ENCODE assay signal across 1 cellular context in the genomic region with DNA sequence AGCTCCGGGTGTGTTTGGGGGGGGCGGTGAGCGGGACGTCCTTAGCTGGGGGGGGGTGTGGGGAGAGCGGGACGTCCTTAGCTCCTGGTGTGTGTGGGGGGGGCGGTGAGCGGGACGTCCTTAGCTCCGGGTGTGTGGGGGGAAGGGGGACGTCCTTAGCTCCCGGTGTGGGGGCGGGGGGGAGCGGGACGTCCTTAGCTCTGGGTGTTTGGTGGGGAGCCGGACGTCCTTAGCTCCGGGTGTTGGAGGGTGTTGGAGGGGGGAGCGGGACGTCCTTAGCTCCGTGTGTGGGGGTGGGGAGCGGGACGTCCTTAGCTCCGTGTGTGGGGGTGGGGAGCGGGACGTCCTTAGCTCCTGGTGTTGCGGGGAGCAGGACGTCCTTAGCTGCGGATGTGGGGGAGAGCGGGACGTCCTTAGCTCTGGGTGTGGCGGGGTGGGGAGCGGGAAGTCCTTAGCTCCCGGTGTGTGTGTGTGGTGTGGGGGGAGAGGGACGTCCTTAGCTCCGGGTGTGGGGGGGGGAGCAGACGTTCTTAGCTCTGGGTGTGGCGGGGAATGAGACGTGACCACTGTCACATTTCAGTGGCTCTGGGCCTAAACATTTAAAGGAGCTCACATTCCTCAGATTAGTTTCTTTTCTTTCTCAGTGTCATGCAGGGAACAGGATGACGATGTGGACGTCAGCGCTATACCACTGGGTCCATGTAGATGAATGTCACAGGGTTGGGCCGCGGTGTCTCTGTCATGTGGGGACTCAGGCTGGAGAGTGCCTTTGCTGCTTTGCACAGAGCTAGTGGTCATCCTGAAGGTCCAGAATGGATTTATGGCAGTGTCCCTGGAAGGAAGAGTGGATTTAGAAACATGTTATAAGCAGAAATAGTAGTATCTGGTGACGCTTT.
TF ChIP-seq lines count a peak whose summit lies in the region.

No MANE protein-coding gene starts in this region.

TF ChIP-seq in K562, 482 proteins besides CTCF, POLR2A, EP300 and RAD21 (continued from another document and continues in another):
- TF ChIP-seq JUND (IDR thresholded peaks at IDR 0.05; ENCODE audit: borderline replicate concordance, low read depth, low read length), result no peak; the same call in 1 of the 2 replicates
- peak; percentile 52; the same call in 2 of the 3 replicates for TF ChIP-seq JUND (tag; IDR thresholded peaks at IDR 0.05; ENCODE audit: borderline replicate concordance, low read depth, low read length)
- peak; percentile 83 for TF ChIP-seq DPF2 (IDR thresholded peaks at IDR 0.05)
- peak; percentile 86 for TF ChIP-seq ZBTB2 (IDR thresholded peaks at IDR 0.05)
- peak; percentile 54 for TF ChIP-seq NFIC (IDR thresholded peaks at IDR 0.05)
- TF ChIP-seq PHB (CRISPR knock-in tag; IDR thresholded peaks at IDR 0.05), result peak; percentile 69; the same call in 1 of the 2 replicates
- peak; percentile 52; the same call in 1 of the 2 replicates for TF ChIP-seq FOXJ2 (tag; IDR thresholded peaks at IDR 0.05)
- TF ChIP-seq HDAC2 (IDR thresholded peaks at IDR 0.05), result peak; percentile 48
- TF ChIP-seq HNRNPUL1 (IDR thresholded peaks at IDR 0.05; ENCODE audit: low read length), result no peak
- TF ChIP-seq CEBPZ (IDR thresholded peaks at IDR 0.05; ENCODE audit: borderline replicate concordance, low read depth, low read length), result no peak
- TF ChIP-seq GTF2F1 (IDR thresholded peaks at IDR 0.05; ENCODE audit: low read depth, low read length), result no peak
- peak; percentile 58; the same call in 1 of the 2 replicates for TF ChIP-seq ZKSCAN8 (CRISPR knock-in tag; IDR thresholded peaks at IDR 0.05)
- TF ChIP-seq BACH1 (tag; IDR thresholded peaks at IDR 0.05), result peak; percentile 51
- TF ChIP-seq ZNF778 (CRISPR knock-in tag; IDR thresholded peaks at IDR 0.05), result no peak
- peak; percentile 74 for TF ChIP-seq CTBP1 (IDR thresholded peaks at IDR 0.05; ENCODE audit: borderline replicate concordance)
- no peak for TF ChIP-seq XRCC3 (IDR thresholded peaks at IDR 0.05)
- TF ChIP-seq ZNF165 (CRISPR knock-in tag; IDR thresholded peaks at IDR 0.05; ENCODE audit: borderline replicate concordance), result no peak
- TF ChIP-seq SMAD2 (IDR thresholded peaks at IDR 0.05; ENCODE audit: low read depth, low read length), result no peak
- no peak for TF ChIP-seq KAT2B (IDR thresholded peaks at IDR 0.05; ENCODE audit: low read depth, low read length)
- TF ChIP-seq XRCC5 (IDR thresholded peaks at IDR 0.05; ENCODE audit: low read depth, low read length), result no peak
- TF ChIP-seq ARNT (IDR thresholded peaks at IDR 0.05), result peak; percentile 89 to 96
- TF ChIP-seq, protein P1, sequence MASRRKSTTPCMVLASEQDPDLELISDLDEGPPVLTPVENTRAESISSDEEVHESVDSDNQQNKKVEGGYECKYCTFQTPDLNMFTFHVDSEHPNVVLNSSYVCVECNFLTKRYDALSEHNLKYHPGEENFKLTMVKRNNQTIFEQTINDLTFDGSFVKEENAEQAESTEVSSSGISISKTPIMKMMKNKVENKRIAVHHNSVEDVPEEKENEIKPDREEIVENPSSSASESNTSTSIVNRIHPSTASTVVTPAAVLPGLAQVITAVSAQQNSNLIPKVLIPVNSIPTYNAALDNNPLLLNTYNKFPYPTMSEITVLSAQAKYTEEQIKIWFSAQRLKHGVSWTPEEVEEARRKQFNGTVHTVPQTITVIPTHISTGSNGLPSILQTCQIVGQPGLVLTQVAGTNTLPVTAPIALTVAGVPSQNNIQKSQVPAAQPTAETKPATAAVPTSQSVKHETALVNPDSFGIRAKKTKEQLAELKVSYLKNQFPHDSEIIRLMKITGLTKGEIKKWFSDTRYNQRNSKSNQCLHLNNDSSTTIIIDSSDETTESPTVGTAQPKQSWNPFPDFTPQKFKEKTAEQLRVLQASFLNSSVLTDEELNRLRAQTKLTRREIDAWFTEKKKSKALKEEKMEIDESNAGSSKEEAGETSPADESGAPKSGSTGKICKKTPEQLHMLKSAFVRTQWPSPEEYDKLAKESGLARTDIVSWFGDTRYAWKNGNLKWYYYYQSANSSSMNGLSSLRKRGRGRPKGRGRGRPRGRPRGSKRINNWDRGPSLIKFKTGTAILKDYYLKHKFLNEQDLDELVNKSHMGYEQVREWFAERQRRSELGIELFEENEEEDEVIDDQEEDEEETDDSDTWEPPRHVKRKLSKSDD (conservative IDR thresholded peaks at IDR 0.05; ENCODE audit: low read length), result peak; percentile 73; the same call in 1 of the 2 replicates
- TF ChIP-seq TBL1XR1 (IDR thresholded peaks at IDR 0.05; ENCODE audit: low read length in 2 of 2), result peak in 1 of 2 experiments; percentile 61; a peak in 2 of 4 replicates
- TF ChIP-seq SRSF3 (IDR thresholded peaks at IDR 0.05; ENCODE audit: insufficient read depth, low read length), result no peak
- peak; percentile 79; the same call in 1 of the 2 replicates for TF ChIP-seq ZNF197 (CRISPR knock-in tag; IDR thresholded peaks at IDR 0.05; ENCODE audit: low read depth)
- TF ChIP-seq, protein P2, sequence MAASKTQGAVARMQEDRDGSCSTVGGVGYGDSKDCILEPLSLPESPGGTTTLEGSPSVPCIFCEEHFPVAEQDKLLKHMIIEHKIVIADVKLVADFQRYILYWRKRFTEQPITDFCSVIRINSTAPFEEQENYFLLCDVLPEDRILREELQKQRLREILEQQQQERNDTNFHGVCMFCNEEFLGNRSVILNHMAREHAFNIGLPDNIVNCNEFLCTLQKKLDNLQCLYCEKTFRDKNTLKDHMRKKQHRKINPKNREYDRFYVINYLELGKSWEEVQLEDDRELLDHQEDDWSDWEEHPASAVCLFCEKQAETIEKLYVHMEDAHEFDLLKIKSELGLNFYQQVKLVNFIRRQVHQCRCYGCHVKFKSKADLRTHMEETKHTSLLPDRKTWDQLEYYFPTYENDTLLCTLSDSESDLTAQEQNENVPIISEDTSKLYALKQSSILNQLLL (CRISPR knock-in tag; IDR thresholded peaks at IDR 0.05; ENCODE audit: borderline replicate concordance), result no peak
- no peak for TF ChIP-seq ZBTB33 (CRISPR knock-in tag; IDR thresholded peaks at IDR 0.05)
- peak; percentile 52 for TF ChIP-seq FOXM1 (IDR thresholded peaks at IDR 0.05; ENCODE audit: low read depth)
- peak; percentile 76; the same call in 1 of the 2 replicates for TF ChIP-seq FOXM1 (CRISPR knock-in tag; IDR thresholded peaks at IDR 0.05; ENCODE audit: low read depth)
- TF ChIP-seq CC2D1A (IDR thresholded peaks at IDR 0.05), result peak; percentile 84
- TF ChIP-seq, protein P3, sequence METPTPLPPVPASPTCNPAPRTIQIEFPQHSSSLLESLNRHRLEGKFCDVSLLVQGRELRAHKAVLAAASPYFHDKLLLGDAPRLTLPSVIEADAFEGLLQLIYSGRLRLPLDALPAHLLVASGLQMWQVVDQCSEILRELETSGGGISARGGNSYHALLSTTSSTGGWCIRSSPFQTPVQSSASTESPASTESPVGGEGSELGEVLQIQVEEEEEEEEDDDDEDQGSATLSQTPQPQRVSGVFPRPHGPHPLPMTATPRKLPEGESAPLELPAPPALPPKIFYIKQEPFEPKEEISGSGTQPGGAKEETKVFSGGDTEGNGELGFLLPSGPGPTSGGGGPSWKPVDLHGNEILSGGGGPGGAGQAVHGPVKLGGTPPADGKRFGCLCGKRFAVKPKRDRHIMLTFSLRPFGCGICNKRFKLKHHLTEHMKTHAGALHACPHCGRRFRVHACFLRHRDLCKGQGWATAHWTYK (CRISPR knock-in tag; IDR thresholded peaks at IDR 0.05), result peak; percentile 89; the same call in 1 of the 2 replicates
- TF ChIP-seq HSF4 (CRISPR knock-in tag; IDR thresholded peaks at IDR 0.05; ENCODE audit: borderline replicate concordance), result no peak
- TF ChIP-seq ASH1L (IDR thresholded peaks at IDR 0.05; ENCODE audit: borderline replicate concordance, low read depth, partially characterized antibody), result no peak
- no peak for TF ChIP-seq SRF (CRISPR knock-in tag; IDR thresholded peaks at IDR 0.05)
- TF ChIP-seq ZNF740 (CRISPR knock-in tag; IDR thresholded peaks at IDR 0.05), result peak; percentile 96
- TF ChIP-seq ZNF740 (tag; IDR thresholded peaks at IDR 0.05), result peak in 1 of 2 experiments; percentile 98; a peak in 2 of 4 replicates
- peak; percentile 91; the same call in 1 of the 2 replicates for TF ChIP-seq HLTF (IDR thresholded peaks at IDR 0.05)
- peak; percentile 88 for TF ChIP-seq EGR1 (conservative IDR thresholded peaks at IDR 0.05)
- no peak; the same call in 1 of the 2 replicates for TF ChIP-seq MEF2A (IDR thresholded peaks at IDR 0.05; ENCODE audit: control insufficient read depth, low read depth, low read length)
- TF ChIP-seq ILF3 (IDR thresholded peaks at IDR 0.05; ENCODE audit: borderline replicate concordance), result no peak
- TF ChIP-seq CBX3 (IDR thresholded peaks at IDR 0.05; ENCODE audit: borderline replicate concordance in 1 of 2, low read length in 2 of 2), result peak in 1 of 2 experiments; percentile 18; a peak in 1 of 3 replicates
- TF ChIP-seq WHSC1 (IDR thresholded peaks at IDR 0.05; ENCODE audit: low read length), result no peak
- no peak for TF ChIP-seq RBM25 (IDR thresholded peaks at IDR 0.05; ENCODE audit: low read depth, low read length, severe bottlenecking)
- peak; percentile 63 for TF ChIP-seq CBFA2T3 (IDR thresholded peaks at IDR 0.05)
- peak; percentile 66 for TF ChIP-seq ATF7 (IDR thresholded peaks at IDR 0.05)
- TF ChIP-seq ELF1 (tag; IDR thresholded peaks at IDR 0.05), result no peak
- no peak; the same call in none of the 2 replicates for TF ChIP-seq TRIM28 (IDR thresholded peaks at IDR 0.05)
- TF ChIP-seq MTA1 (IDR thresholded peaks at IDR 0.05; ENCODE audit: borderline replicate concordance), result peak; percentile 78
- no peak for TF ChIP-seq HNRNPH1 (optimal IDR thresholded peaks at IDR 0.05; ENCODE audit: low read depth, low read length)
- peak; percentile 61 for TF ChIP-seq MEIS2 (IDR thresholded peaks at IDR 0.05; ENCODE audit: partially characterized antibody)
- TF ChIP-seq SFPQ (IDR thresholded peaks at IDR 0.05; ENCODE audit: low read depth, low read length), result no peak
- TF ChIP-seq ZFP1 (CRISPR knock-in tag; IDR thresholded peaks at IDR 0.05), result no peak
